ENCODE assay signal across 1 cellular context in genomic region chr16:56932588-56933265, GRCh38.
TF ChIP-seq lines count a peak whose summit lies in the region.

No MANE protein-coding gene starts in this region.

TF ChIP-seq in GM23338, 12 proteins besides CTCF, POLR2A, EP300 and RAD21 (continued from another document):
- no peak for TF ChIP-seq REST (IDR thresholded peaks at IDR 0.05; ENCODE audit: unreplicated experiment)
- TF ChIP-seq STAT1 (IDR thresholded peaks at IDR 0.05; ENCODE audit: unreplicated experiment) = no peak
- no peak for TF ChIP-seq JUNB (IDR thresholded peaks at IDR 0.05; ENCODE audit: unreplicated experiment)
- TF ChIP-seq CREB1 (CRISPR knock-in tag; IDR thresholded peaks at IDR 0.05; ENCODE audit: low read depth) = no peak
- TF ChIP-seq ZNF462 (CRISPR knock-in tag; IDR thresholded peaks at IDR 0.05) = no peak
- TF ChIP-seq NANOG (IDR thresholded peaks at IDR 0.05; ENCODE audit: borderline replicate concordance) = no peak
- TF ChIP-seq ZNF114 (CRISPR knock-in tag; IDR thresholded peaks at IDR 0.05) = no peak
- TF ChIP-seq ZNF331 (CRISPR knock-in tag; IDR thresholded peaks at IDR 0.05; ENCODE audit: low read depth) = no peak
- no peak for TF ChIP-seq ETS1 (IDR thresholded peaks at IDR 0.05)
